In genomic region chrX:69179380-69179911, GRCh38 we compare ENCODE assay signal across 12 cellular contexts. TPM values are rescaled to one million over a fixed set of nuclear protein-coding genes. Genes with fewer than 3 reads are reported as not detected.
A peak's percentile ranks its signal among the peaks of the same experiment; 100 is the strongest.
DNase-seq lines count a peak whose midpoint lies in the region; ATAC-seq and TF ChIP-seq lines count a peak whose summit lies in the region.
"Had no signal": no experiment of that assay in that cellular context is flagged by ENCODE, and none has a peak within 500 bp of the region (broad histone marks: within the 10 kb centered on the region; RNA-seq: fewer than 3 reads in every experiment).

No MANE protein-coding gene starts in this region.

- no peak overlapping the region for H2AFZ ChIP-seq in fibroblast of lung (ENCODE audit: low read length)

- no peak overlapping the region for H3K4me3 ChIP-seq in fibroblast of lung (replicated peaks in 1 of 4; ENCODE audit: control extremely low read depth in 1 of 4, insufficient read depth in 1 of 4, low read depth in 3 of 4, low read length in 4 of 4)
- H3K4me3 ChIP-seq in gastroesophageal sphincter, result no peak overlapping the region
- no peak overlapping the region for H3K4me3 ChIP-seq in A673 (ENCODE audit: low read depth, low read length, poor library complexity, severe bottlenecking)
- H3K4me3 ChIP-seq: adrenal gland had no signal

- H3K9ac ChIP-seq in fibroblast of lung (ENCODE audit: insufficient read depth, low read length), result no peak overlapping the region

- H3K9me3 ChIP-seq in fibroblast of lung (ENCODE audit: control insufficient read depth, insufficient read depth, low read depth, low read length) (no peaks in the 10 kb centered on the region), gastroesophageal sphincter (no peaks in the 10 kb centered on the region), A673 (ENCODE audit: low read depth, low read length, poor library complexity, severe bottlenecking) (no peaks in the 10 kb centered on the region)
- H3K9me3 ChIP-seq: adrenal gland had no signal

- no peak for TF ChIP-seq EP300 in gastroesophageal sphincter (IDR thresholded peaks at IDR 0.05)

- TF ChIP-seq CTCF in fibroblast of lung (conservative IDR thresholded peaks at IDR 0.05 in 1 of 2, IDR thresholded peaks at IDR 0.05 in 1 of 2; ENCODE audit: low read depth in 1 of 2, low read length in 2 of 2), result no peak
- no peak for TF ChIP-seq CTCF in gastroesophageal sphincter (IDR thresholded peaks at IDR 0.05)
- TF ChIP-seq CTCF in A673 (conservative IDR thresholded peaks at IDR 0.05; ENCODE audit: low read depth, low read length), result no peak

- no peaks in the 10 kb centered on the region for H3K79me2 ChIP-seq in fibroblast of lung (ENCODE audit: control insufficient read depth, insufficient read depth, low read length)

- no peak overlapping the region for H3K4me2 ChIP-seq in fibroblast of lung (ENCODE audit: extremely low read depth, insufficient read depth, low read length)

- H4K20me1 ChIP-seq in fibroblast of lung (ENCODE audit: control insufficient read depth, extremely low read depth, insufficient read depth, low read length), result no peaks in the 10 kb centered on the region

- DNase-seq in M059J (ENCODE audit: low read depth), result peak; percentile 58
- DNase-seq in NCI-H510A treated with DMSO at 0.1 percent for 48 hours (lab: John Stamatoyannopoulos, UW), result peak; percentile 48
- peak; percentile 24 to 51 for DNase-seq in fibroblast of lung (ENCODE audit: low read depth in 2 of 2)
- peak; percentile 47 for DNase-seq in putamen (ENCODE audit: low spot score)
- no peak for DNase-seq in Kasumi-1 (lab: John Stamatoyannopoulos, UW)
- DNase-seq in A673 (ENCODE audit: low spot score), result no peak
- DNase-seq: activated CD4-positive, CD25-positive, alpha-beta regulatory T cell treated with anti-CD3 and anti-CD28 coated beads, Interleukin-2, amount 50 U/mL, for 72 hours; foreskin melanocyte had no signal

- H3K36me3 ChIP-seq in fibroblast of lung (ENCODE audit: control insufficient read depth, insufficient read depth, low read length), result no peaks in the 10 kb centered on the region
- H3K36me3 ChIP-seq in gastroesophageal sphincter, result no peaks in the 10 kb centered on the region
- H3K36me3 ChIP-seq in A673 (ENCODE audit: insufficient read depth, low read length, poor library complexity, severe bottlenecking), result no peaks in the 10 kb centered on the region
- H3K36me3 ChIP-seq: adrenal gland had no signal

- intact Hi-C loops in A673 (cut with micrococcal nuclease; ENCODE audit: unreplicated experiment), result no loop called here

- CTCF ChIA-PET in A673 (lab: Charles Lee), result interaction anchor here (0.5 kb wide), 1 partner anchor 495 kb away, joined by 6 read pairs; no protein-coding TSS in a partner anchor

- ATAC-seq in GM21723 (IDR thresholded peaks at IDR 0.05; ENCODE audit: unreplicated experiment), result no peak
- ATAC-seq in gastroesophageal sphincter, result no peak
- ATAC-seq: natural killer cell treated with Interleukin-12 subunit alpha and Interleukin-12 subunit beta and Interleukin-15 and Interleukin-18, amount 100 ng/mL, for 72 hours had no signal

- no peak for TF ChIP-seq POLR2A in gastroesophageal sphincter (IDR thresholded peaks at IDR 0.05)

- BruUV-seq in A673 (replicated peaks; lab: Mats Ljungman, UMichigan), result no TSS peak

- H3K4me1 ChIP-seq in fibroblast of lung (ENCODE audit: control insufficient read depth, extremely low read depth, insufficient read depth, low read length) (no peaks in the 10 kb centered on the region), gastroesophageal sphincter (no peaks in the 10 kb centered on the region), A673 (ENCODE audit: insufficient read depth, low read length, poor library complexity, severe bottlenecking) (no peaks in the 10 kb centered on the region)
- H3K4me1 ChIP-seq: adrenal gland had no signal

- POLR2A ChIA-PET in A673 (lab: Charles Lee; ENCODE audit: low non-redundant PET), result no interaction called here

- peaks cover 3% of the 10 kb centered on the region for H3K27me3 ChIP-seq in fibroblast of lung (ENCODE audit: control insufficient read depth, insufficient read depth, low read length)
- H3K27me3 ChIP-seq in gastroesophageal sphincter, result no peaks in the 10 kb centered on the region
- no peaks in the 10 kb centered on the region for H3K27me3 ChIP-seq in A673 (replicated peaks; ENCODE audit: insufficient read depth, low read depth, low read length, poor library complexity)

- 72% methylated on average over 4 of the region's 12 CpGs; no CpG with 5 or more reads in 1 of the 2 donors for WGBS in gastroesophageal sphincter (ENCODE audit: low coverage in 1 of 2), 2 donors

- H3K27ac ChIP-seq in fibroblast of lung (ENCODE audit: insufficient read depth, low read length) (no peak overlapping the region), gastroesophageal sphincter (no peak overlapping the region), A673 (ENCODE audit: low read depth, low read length, poor library complexity, severe bottlenecking) (no peak overlapping the region)

RNA-seq across cellular contexts. Expression of gene PJA1, which starts 14.2 kb away (rescaled TPM):
- 38.9 and 58.4 TPM in 2 replicates for total RNA-seq in M059J (2014; rRNA removed; shearing (Covaris generic))
- 28.2 and 28.5 TPM in 2 replicates for total RNA-seq in fibroblast of lung
- polyA plus RNA-seq in fibroblast of lung, result 17.2 and 24.7 TPM in 2 replicates
- 24.3 and 29.6 TPM in 2 replicates for polyA plus RNA-seq in fibroblast of lung (2012)
- polyA minus RNA-seq in fibroblast of lung (ENCODE audit: low replicate concordance), result 9.7 and 20.8 TPM in 2 replicates
- 10 to 100 TPM; 23.3 to 27.0 (median 24.8) TPM for total RNA-seq in gastroesophageal sphincter
- 36.0 and 40.1 TPM in 2 replicates for total RNA-seq in A673 (2021)

Comparison
In these comparisons a context has a peak if more than half of its experiments do, and no peak if none do; other contexts are left out.
1. DNase-seq: peak in M059J (single experiment), NCI-H510A treated with DMSO at 0.1 percent for 48 hours (single experiment), fibroblast of lung (2 of 2) and putamen (single experiment); none in Kasumi-1 (0 of 2) and A673 (single experiment).